Comparison of ENCODE assay signal across 8 cellular contexts in the genomic region with DNA sequence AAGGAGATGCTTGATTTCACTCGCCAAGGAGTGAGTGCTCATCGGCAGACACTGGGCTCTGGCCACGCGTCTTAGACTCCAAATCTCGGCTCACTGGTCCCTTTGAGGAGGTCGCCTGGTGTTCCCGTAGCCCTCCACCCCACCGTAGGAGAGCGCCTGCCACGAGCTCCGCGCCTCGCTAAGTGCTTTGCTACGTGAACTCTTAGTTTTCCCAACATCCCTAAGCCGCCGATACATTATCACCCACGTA. TPM values are rescaled to one million over a fixed set of nuclear protein-coding genes. Genes with fewer than 3 reads are reported as not detected.
A peak's percentile ranks its signal among the peaks of the same experiment; 100 is the strongest.
DNase-seq lines count a peak whose midpoint lies in the region; ATAC-seq and TF ChIP-seq lines count a peak whose summit lies in the region.

No MANE protein-coding gene starts in this region.

- peak; percentile 35 for ATAC-seq in SK-N-SH treated with all-trans-retinoic acid at 6 μM for 48 hours
- ATAC-seq in foreskin keratinocyte: no peak
- no peak for ATAC-seq in HG03520 (IDR thresholded peaks at IDR 0.05; ENCODE audit: unreplicated experiment)

- no peak for DNase-seq in GM12864 (ENCODE audit: low read depth)
- no peak for DNase-seq in foreskin keratinocyte
- DNase-seq in skeletal muscle cell (ENCODE audit: low read depth): no peak
- no peak for DNase-seq in effector CD8-positive, alpha-beta T cell (lab: John Stamatoyannopoulos, UW)
- no peak for DNase-seq in GM20000 (ENCODE audit: low spot score)
- DNase-seq in NCI-H345 (lab: John Stamatoyannopoulos, UW): no peak

- no peak for TF ChIP-seq CTCF in GM12864 (IDR thresholded peaks at IDR 0.05; ENCODE audit: low read depth, low read length, missing control alignments)
- TF ChIP-seq CTCF in foreskin keratinocyte (conservative IDR thresholded peaks at IDR 0.05): no peak
- TF ChIP-seq CTCF in GM20000 (IDR thresholded peaks at IDR 0.05; ENCODE audit: extremely low read depth, missing control alignments): no peak

- peak overlapping the region; percentile 87 for H3K27ac ChIP-seq in foreskin keratinocyte

- H3K4me1 ChIP-seq in foreskin keratinocyte: no peaks in the 10 kb centered on the region

- no peaks in the 10 kb centered on the region for H3K27me3 ChIP-seq in foreskin keratinocyte

- H3K4me3 ChIP-seq in GM12864 (ENCODE audit: low read depth, low read length): peak overlapping the region; percentile 30
- peak overlapping the region; percentile 61 for H3K4me3 ChIP-seq in skeletal muscle cell (ENCODE audit: low read depth, low read length)

TF ChIP-seq in SK-N-SH treated with all-trans-retinoic acid at 6 μM for 48 hours, 23 proteins besides CTCF, POLR2A, EP300 and RAD21:
- TF ChIP-seq TOX (CRISPR knock-in tag; IDR thresholded peaks at IDR 0.05; ENCODE audit: borderline replicate concordance) (no peak), ZNF70 (CRISPR knock-in tag; IDR thresholded peaks at IDR 0.05) (no peak), CSDC2 (CRISPR knock-in tag; IDR thresholded peaks at IDR 0.05) (no peak), ZFP3 (CRISPR knock-in tag; IDR thresholded peaks at IDR 0.05) (no peak), TCF4 (CRISPR knock-in tag; IDR thresholded peaks at IDR 0.05; ENCODE audit: borderline replicate concordance) (no peak), RARB (CRISPR knock-in tag; IDR thresholded peaks at IDR 0.05) (no peak), GLIS3 (CRISPR knock-in tag; IDR thresholded peaks at IDR 0.05) (no peak)
- TF ChIP-seq, protein P1, sequence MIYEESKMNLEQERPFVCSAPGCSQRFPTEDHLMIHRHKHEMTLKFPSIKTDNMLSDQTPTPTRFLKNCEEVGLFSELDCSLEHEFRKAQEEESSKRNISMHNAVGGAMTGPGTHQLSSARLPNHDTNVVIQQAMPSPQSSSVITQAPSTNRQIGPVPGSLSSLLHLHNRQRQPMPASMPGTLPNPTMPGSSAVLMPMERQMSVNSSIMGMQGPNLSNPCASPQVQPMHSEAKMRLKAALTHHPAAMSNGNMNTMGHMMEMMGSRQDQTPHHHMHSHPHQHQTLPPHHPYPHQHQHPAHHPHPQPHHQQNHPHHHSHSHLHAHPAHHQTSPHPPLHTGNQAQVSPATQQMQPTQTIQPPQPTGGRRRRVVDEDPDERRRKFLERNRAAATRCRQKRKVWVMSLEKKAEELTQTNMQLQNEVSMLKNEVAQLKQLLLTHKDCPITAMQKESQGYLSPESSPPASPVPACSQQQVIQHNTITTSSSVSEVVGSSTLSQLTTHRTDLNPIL (CRISPR knock-in tag; IDR thresholded peaks at IDR 0.05; ENCODE audit: low read depth): no peak
TF ChIP-seq in SK-N-SH treated with all-trans-retinoic acid at 6 μM for 48 hours: peak in this region for 0.

RNA-seq across cellular contexts. Expression of a gene that starts 0.8 kb away (rescaled TPM):
- total RNA-seq in foreskin keratinocyte: 76.3 and 127 TPM in 2 replicates
- 28.8 and 38.0 TPM in 2 replicates for polyA plus RNA-seq in foreskin keratinocyte
